Comparison of ENCODE assay signal across 9 cellular contexts in genomic region chr19:34639491-34640085, GRCh38. TPM values are rescaled to one million over a fixed set of nuclear protein-coding genes. Genes with fewer than 3 reads are reported as not detected.
DNase-seq lines count a peak whose midpoint lies in the region; ATAC-seq and TF ChIP-seq lines count a peak whose summit lies in the region.
"Had no signal": no experiment of that assay in that cellular context is flagged by ENCODE, and none has a peak within 500 bp of the region (broad histone marks: within the 10 kb centered on the region; RNA-seq: fewer than 3 reads in every experiment).

No MANE protein-coding gene starts in this region.

- no peak overlapping the region for H3K4ac ChIP-seq in IMR-90 (ENCODE audit: low read depth, low read length)

- H3K27ac ChIP-seq in IMR-90 (ENCODE audit: insufficient read depth, low read length) (no peak overlapping the region), gastroesophageal sphincter (no peak overlapping the region), aorta (ENCODE audit: low read depth in 1 of 2, low read length in 2 of 2) (no peak overlapping the region)
- H3K27ac ChIP-seq: SJSA1 had no signal

- no peak overlapping the region for H2AK9ac ChIP-seq in IMR-90 (replicated peaks; ENCODE audit: low read depth, low read length, poor library complexity)

- TF ChIP-seq POLR2A in IMR-90 (IDR thresholded peaks at IDR 0.05; ENCODE audit: low read depth, low read length) (no peak), gastroesophageal sphincter (IDR thresholded peaks at IDR 0.05) (no peak)

- no peak overlapping the region for H4K91ac ChIP-seq in IMR-90 (ENCODE audit: insufficient read depth, low read depth, low read length)

- H3K4me2 ChIP-seq in IMR-90 (ENCODE audit: low read depth, low read length) = no peak overlapping the region

- peaks cover 0 to 10% of the 10 kb centered on the region in 2 donors for H3K9me3 Mint-ChIP-seq in activated T-cell treated with anti-CD3 and anti-CD28 coated beads, Interleukin-2, amount 50 U/mL, for 72 hours
- H3K9me3 Mint-ChIP-seq in progenitor cell of endocrine pancreas (ENCODE audit: low read depth) = peaks cover 17% of the 10 kb centered on the region

- CTCF ChIA-PET in IMR-90 (lab: Yijun Ruan, JAX) = interaction anchor here (0.6 to 1.4 kb wide), 5 partner anchors 14 to 77 kb away, joined by 3 to 6 read pairs (median 4); no protein-coding TSS in a partner anchor

- no peak overlapping the region for H3K14ac ChIP-seq in IMR-90 (replicated peaks; ENCODE audit: low read depth, low read length)

- no peak overlapping the region for H3K23ac ChIP-seq in IMR-90 (ENCODE audit: low read depth, low read length)

- no peak overlapping the region for H3K4me3 ChIP-seq in IMR-90 (ENCODE audit: insufficient read depth, low read depth, low read length)
- no peak overlapping the region for H3K4me3 ChIP-seq in gastroesophageal sphincter
- H3K4me3 ChIP-seq in aorta (ENCODE audit: low read length in 2 of 2) = no peak overlapping the region
- H3K4me3 ChIP-seq: SJSA1 had no signal

- H3K4me3 Mint-ChIP-seq in activated T-cell treated with anti-CD3 and anti-CD28 coated beads, Interleukin-2, amount 50 U/mL, for 72 hours = no peak overlapping the region
- no peak overlapping the region for H3K4me3 Mint-ChIP-seq in progenitor cell of endocrine pancreas (ENCODE audit: low read depth)

- ATAC-seq in IMR-90 (ENCODE audit: low read depth) (peak; percentile 64), gastroesophageal sphincter (no peak), aorta (ENCODE audit: low FRiP score) (no peak), HG02678 (IDR thresholded peaks at IDR 0.05; ENCODE audit: unreplicated experiment) (no peak)
- ATAC-seq in activated T-cell treated with anti-CD3 and anti-CD28 coated beads, Interleukin-2, amount 50 U/mL, for 72 hours (replicated peaks in 1 of 2) = peak; percentile 36 to 57

- no peak for TF ChIP-seq EP300 in gastroesophageal sphincter (IDR thresholded peaks at IDR 0.05)

- no peaks in the 10 kb centered on the region for H3K27me3 Mint-ChIP-seq in activated T-cell treated with anti-CD3 and anti-CD28 coated beads, Interleukin-2, amount 50 U/mL, for 72 hours (ENCODE audit: low read depth)
- H3K27me3 Mint-ChIP-seq in progenitor cell of endocrine pancreas = peaks cover 3% of the 10 kb centered on the region

- peaks cover 1 to 4% of the 10 kb centered on the region in 2 donors for H3K36me3 Mint-ChIP-seq in activated T-cell treated with anti-CD3 and anti-CD28 coated beads, Interleukin-2, amount 50 U/mL, for 72 hours (ENCODE audit: insufficient read depth in 2 of 2)
- peaks cover 2% of the 10 kb centered on the region for H3K36me3 Mint-ChIP-seq in progenitor cell of endocrine pancreas (ENCODE audit: insufficient read depth)

- TF ChIP-seq CTCF in IMR-90 (conservative IDR thresholded peaks at IDR 0.05; ENCODE audit: low read depth, low read length) (peak; percentile 75), gastroesophageal sphincter (IDR thresholded peaks at IDR 0.05) (peak; percentile 61 to 80 (median 74)), progenitor cell of endocrine pancreas (IDR thresholded peaks at IDR 0.05; ENCODE audit: unreplicated experiment) (peak; percentile 75)

- H2BK5ac ChIP-seq in IMR-90 (ENCODE audit: low read depth, low read length, poor library complexity, severe bottlenecking) = no peak overlapping the region

- no peaks in the 10 kb centered on the region for H3K4me1 ChIP-seq in IMR-90 (ENCODE audit: control insufficient read depth, insufficient read depth, low read length)
- H3K4me1 ChIP-seq in gastroesophageal sphincter = no peaks in the 10 kb centered on the region
- H3K4me1 ChIP-seq in aorta (ENCODE audit: control insufficient read depth in 1 of 2, insufficient read depth in 2 of 2, low read length in 2 of 2) = no peaks in the 10 kb centered on the region
- H3K4me1 ChIP-seq: SJSA1 had no signal

- dilution Hi-C loops in IMR-90 (cut with HindIII; ENCODE audit: low sequenced_read_pairs, unreplicated experiment) = no loop called here

- no peaks in the 10 kb centered on the region for H3K9me1 ChIP-seq in IMR-90 (ENCODE audit: insufficient read depth, low read length)

- no peak overlapping the region for H4K5ac ChIP-seq in IMR-90 (ENCODE audit: low read depth, low read length)

- H3K18ac ChIP-seq in IMR-90 (ENCODE audit: low read depth, low read length) = no peak overlapping the region

- no peak overlapping the region for H3K27ac Mint-ChIP-seq in activated T-cell treated with anti-CD3 and anti-CD28 coated beads, Interleukin-2, amount 50 U/mL, for 72 hours
- H3K27ac Mint-ChIP-seq in progenitor cell of endocrine pancreas = no peak overlapping the region

- no peak overlapping the region for H2BK15ac ChIP-seq in IMR-90 (ENCODE audit: low read depth, low read length)

- H4K20me1 ChIP-seq in IMR-90 (ENCODE audit: insufficient read depth, low read length) = no peaks in the 10 kb centered on the region

- H3K9me3 ChIP-seq in IMR-90 (ENCODE audit: control insufficient read depth, insufficient read depth, low read length) (peaks cover 10% of the 10 kb centered on the region), gastroesophageal sphincter (peaks cover 0 to 18% (median 0%) of the 10 kb centered on the region in 3 donors), aorta (ENCODE audit: control insufficient read depth, low read length) (peaks cover 10% of the 10 kb centered on the region)
- H3K9me3 ChIP-seq: SJSA1 had no signal

- BruUV-seq in IMR-90 (replicated peaks; lab: Mats Ljungman, UMichigan) = no TSS peak

- H2BK20ac ChIP-seq in IMR-90 (ENCODE audit: low read depth, low read length) = no peak overlapping the region

- no peak overlapping the region for H2AFZ ChIP-seq in IMR-90 (replicated peaks; ENCODE audit: low read length, poor library complexity)

- no peaks in the 10 kb centered on the region for H3K36me3 ChIP-seq in IMR-90 (ENCODE audit: control insufficient read depth, insufficient read depth, low read length)
- peaks cover 0 to 12% of the 10 kb centered on the region in 2 donors for H3K36me3 ChIP-seq in gastroesophageal sphincter
- H3K36me3 ChIP-seq in aorta (ENCODE audit: control insufficient read depth in 1 of 2, insufficient read depth in 2 of 2, low read length in 1 of 2) = no peaks in the 10 kb centered on the region
- H3K36me3 ChIP-seq: SJSA1 had no signal

- TF ChIP-seq RAD21 in IMR-90 (IDR thresholded peaks at IDR 0.05; ENCODE audit: low read length) = peak; percentile 76

- no peak overlapping the region for H4K8ac ChIP-seq in IMR-90 (ENCODE audit: low read depth in 2 of 2, low read length in 2 of 2)

- in situ Hi-C loops in IMR-90 (cut with MboI; ENCODE audit: low sequenced_read_pairs) = loop anchor here (5.0 kb wide), 1 partner anchor 73 kb away; no protein-coding TSS in a partner anchor

- H3K27me3 ChIP-seq in IMR-90 (ENCODE audit: control insufficient read depth, insufficient read depth, low read length) (no peaks in the 10 kb centered on the region), gastroesophageal sphincter (no peaks in the 10 kb centered on the region), aorta (ENCODE audit: control insufficient read depth in 1 of 2, insufficient read depth in 2 of 2, low read length in 1 of 2) (peaks cover 0 to 2% of the 10 kb centered on the region in 2 donors)
- H3K27me3 ChIP-seq: SJSA1 had no signal

- H3K4me1 Mint-ChIP-seq in activated T-cell treated with anti-CD3 and anti-CD28 coated beads, Interleukin-2, amount 50 U/mL, for 72 hours (ENCODE audit: low read depth) = no peaks in the 10 kb centered on the region
- H3K4me1 Mint-ChIP-seq in progenitor cell of endocrine pancreas (ENCODE audit: low read depth) = no peaks in the 10 kb centered on the region

- no peak overlapping the region for H2BK120ac ChIP-seq in IMR-90 (ENCODE audit: low read depth, low read length)

- no peak overlapping the region for H2AK5ac ChIP-seq in IMR-90 (ENCODE audit: low read depth, low read length)

- no peak overlapping the region for H3K56ac ChIP-seq in IMR-90 (ENCODE audit: extremely low read depth, insufficient read depth, low read length)

- H3K9ac ChIP-seq in IMR-90 (ENCODE audit: low read depth, low read length) = no peak overlapping the region

- POLR2A ChIA-PET in IMR-90 (lab: Charles Lee; ENCODE audit: unreplicated experiment) = no interaction called here

- H3K79me1 ChIP-seq in IMR-90 (ENCODE audit: low read depth in 1 of 2, low read length in 2 of 2) = no peaks in the 10 kb centered on the region

- DNase-seq in COR-L47 (lab: John Stamatoyannopoulos, UW) = peak; percentile 75
- DNase-seq in IMR-90 = peak; percentile 72
- peak; percentile 84 for DNase-seq in OCI-M1 (lab: John Stamatoyannopoulos, UW)
- peak; percentile 55 to 66 for DNase-seq in activated T-cell treated with anti-CD3 and anti-CD28 coated beads, Interleukin-2, amount 50 U/mL, for 72 hours
- no peak for DNase-seq in progenitor cell of endocrine pancreas (ENCODE audit: low spot score, unreplicated experiment)
- DNase-seq in aorta = peak; percentile 51 to 52

- whole genome bisulfite sequencing in IMR-90 (ENCODE audit: extremely low coverage in 2 of 2, insufficient read length in 1 of 2), 2 experiments = 9% methylated on average over 2 of the region's 4 CpGs; no CpG with 5 or more reads in 1 of the 2 experiments
- 7 to 23% methylated on average over 1 to 4 of the region's 4 CpGs for WGBS in gastroesophageal sphincter (ENCODE audit: low coverage in 1 of 2), 2 donors
- 14 to 22% methylated on average over 4 of the region's 4 CpGs for WGBS in aorta, 2 donors

- intact Hi-C loops in IMR-90 (cut with micrococcal nuclease) (loop anchor here (1.0 kb wide), 1 partner anchor 73 kb away; no protein-coding TSS in a partner anchor), aorta (cut with DNase I) (loop anchor here (1.0 to 2.0 kb wide), 2 partner anchors 73 kb away; no protein-coding TSS in a partner anchor)

TF ChIP-seq in IMR-90, 13 proteins besides CTCF, POLR2A, EP300 and RAD21 (continues in another document):
- TF ChIP-seq SMC3 (IDR thresholded peaks at IDR 0.05; ENCODE audit: low read depth, low read length) = peak; percentile 89

RNA-seq across cellular contexts. Expression of gene SCGB2B2, which starts 37.4 kb away (rescaled TPM):
- total RNA-seq in IMR-90 (2012; rRNA removed) (not detected in 2 replicates), gastroesophageal sphincter (1 to 10 TPM in 1 of 4 donors, under 1 TPM in 2, not detected in 1; 0.40 to 1.1 (median 0.81) TPM), progenitor cell of endocrine pancreas (0.47 and 0.84 TPM in 2 replicates), aorta (1 to 10 TPM in 1 of 2 donors, under 1 TPM in 1; 0.75 to 2.2 TPM)
- polyA plus RNA-seq in IMR-90 (2012; rRNA removed) (0.03 TPM in 1 of 2 replicates, not detected in the other), aorta (not detected)
- 0.03 TPM in 1 of 2 replicates, not detected in the other for polyA plus RNA-seq in IMR-90 (2012; cell fraction: cytosol; rRNA removed)
- 0.15 and 0.17 TPM in 2 replicates for polyA plus RNA-seq in IMR-90 (2012; cell fraction: nucleus; rRNA removed; ENCODE audit: low replicate concordance)
- total RNA-seq in activated T-cell treated with anti-CD3 and anti-CD28 coated beads, Interleukin-2, amount 50 U/mL, for 72 hours = 1 to 10 TPM; 1.4 to 1.6 TPM
- total RNA-seq: SJSA1 had no signal

RNA-seq across cellular contexts. Expression of gene ZNF302, which starts 37.9 kb away (rescaled TPM):
- total RNA-seq in IMR-90 (2012; rRNA removed) (9.5 and 11.1 TPM in 2 replicates), gastroesophageal sphincter (10 to 100 TPM; 18.6 to 44.8 (median 28.8) TPM), progenitor cell of endocrine pancreas (40.1 and 41.9 TPM in 2 replicates), aorta (10 to 100 TPM; 20.5 to 37.3 TPM)
- polyA plus RNA-seq in IMR-90 (2012; rRNA removed) (5.9 and 9.1 TPM in 2 replicates), aorta (10 to 100 TPM; 20.0 to 23.8 TPM)
- 2.5 and 3.9 TPM in 2 replicates for polyA plus RNA-seq in IMR-90 (2012; cell fraction: cytosol; rRNA removed)
- 8.5 and 43.6 TPM in 2 replicates for polyA plus RNA-seq in IMR-90 (2012; cell fraction: nucleus; rRNA removed; ENCODE audit: low replicate concordance)
- total RNA-seq in activated T-cell treated with anti-CD3 and anti-CD28 coated beads, Interleukin-2, amount 50 U/mL, for 72 hours = 10 to 100 TPM; 20.7 to 25.5 TPM

Comparison
In these comparisons a context has a peak if more than half of its experiments do, and no peak if none do; other contexts are left out.
1. ATAC-seq: peak in IMR-90 (single experiment) and activated T-cell treated with anti-CD3 and anti-CD28 coated beads, Interleukin-2, amount 50 U/mL, for 72 hours (2 of 2); none in gastroesophageal sphincter (single experiment), aorta (single experiment) and HG02678 (single experiment).
2. Peak in every context shown above with its lines, with median percentiles within 50 percentile points of each other: CTCF ChIP-seq.